ENCODE assay signal across 6 cellular contexts in genomic region chr7:151008511-151009323, GRCh38. TPM values are rescaled to one million over a fixed set of nuclear protein-coding genes. Genes with fewer than 3 reads are reported as not detected.
A peak's percentile ranks its signal among the peaks of the same experiment; 100 is the strongest.
DNase-seq lines count a peak whose midpoint lies in the region; ATAC-seq, FAIRE-seq and TF ChIP-seq lines count a peak whose summit lies in the region.

No MANE protein-coding gene starts in this region.

- H3K4me1 ChIP-seq in astrocyte (ENCODE audit: insufficient read depth, low read length), result peaks cover 7% of the 10 kb centered on the region

- TF ChIP-seq CTCF in astrocyte (IDR thresholded peaks at IDR 0.05; ENCODE audit: insufficient read depth, low read depth, low read length), result peak; percentile 46

- no peaks in the 10 kb centered on the region for H3K79me2 ChIP-seq in astrocyte (ENCODE audit: insufficient read depth, low read length)

- H3K36me3 ChIP-seq in astrocyte (ENCODE audit: insufficient read depth, low read length), result no peaks in the 10 kb centered on the region

- peak overlapping the region; percentile 24 for H3K4me3 ChIP-seq in astrocyte (ENCODE audit: insufficient read depth, low read depth, low read length)

- FAIRE-seq in astrocyte (lab: Jason Lieb, UNC), result no peak

- no peak overlapping the region for H3K9ac ChIP-seq in astrocyte (ENCODE audit: low read length)

- H3K27me3 ChIP-seq in astrocyte (ENCODE audit: insufficient read depth, low read length), result peaks cover 7% of the 10 kb centered on the region

- H3K9me3 ChIP-seq in astrocyte (ENCODE audit: insufficient read depth, low read depth, low read length), result no peaks in the 10 kb centered on the region

- no peaks in the 10 kb centered on the region for H4K20me1 ChIP-seq in astrocyte (ENCODE audit: insufficient read depth, low read length)

- no peak overlapping the region for H3K4me3 Mint-ChIP-seq in astrocyte (ENCODE audit: unreplicated experiment)
- peak overlapping the region; percentile 72 to 89 (median 84) for H3K4me3 Mint-ChIP-seq in naive thymus-derived CD8-positive, alpha-beta T cell

- peaks cover 15% of the 10 kb centered on the region for H3K4me1 Mint-ChIP-seq in astrocyte (ENCODE audit: low read depth, unreplicated experiment)
- peaks cover 26 to 66% (median 62%) of the 10 kb centered on the region in 4 donors for H3K4me1 Mint-ChIP-seq in naive thymus-derived CD8-positive, alpha-beta T cell

- H3K9me3 Mint-ChIP-seq in astrocyte (ENCODE audit: unreplicated experiment), result no peaks in the 10 kb centered on the region
- H3K9me3 Mint-ChIP-seq in naive thymus-derived CD8-positive, alpha-beta T cell, result no peaks in the 10 kb centered on the region

- ATAC-seq in GM18907 (IDR thresholded peaks at IDR 0.05; ENCODE audit: unreplicated experiment), result peak; percentile 84
- ATAC-seq in naive thymus-derived CD8-positive, alpha-beta T cell, result peak; percentile 39 to 49

- DNase-seq in NOMO-1 treated with DMSO at 0.1 percent for 48 hours (lab: John Stamatoyannopoulos, UW; ENCODE audit: unreplicated experiment) (peak; percentile 41), astrocyte (ENCODE audit: low read depth) (no peak), NCI-H1694 (lab: John Stamatoyannopoulos, UW) (no peak), NCI-H2107 treated with DMSO at 0.1 percent for 48 hours (lab: John Stamatoyannopoulos, UW; ENCODE audit: unreplicated experiment) (no peak)
- peak; percentile 56 to 85 (median 70) for DNase-seq in naive thymus-derived CD8-positive, alpha-beta T cell

- peak overlapping the region; percentile 58 for H3K4me2 ChIP-seq in astrocyte (ENCODE audit: low read length)

- H3K27ac ChIP-seq in astrocyte (ENCODE audit: low read depth, low read length), result no peak overlapping the region

- peak overlapping the region; percentile 41 for H2AFZ ChIP-seq in astrocyte (ENCODE audit: low read depth, low read length)

- POLR2A ChIA-PET in naive thymus-derived CD8-positive, alpha-beta T cell (lab: Charles Lee), result interaction anchor here (0.6 to 7.2 kb wide), 12 partner anchors 10 to 429 kb away, joined by 3 to 65 read pairs (median 4); partner anchors contain the start of genes ABCB8 and NOS3

- H3K27ac Mint-ChIP-seq in astrocyte (ENCODE audit: unreplicated experiment), result peak overlapping the region; percentile 41
- H3K27ac Mint-ChIP-seq in naive thymus-derived CD8-positive, alpha-beta T cell, result peak overlapping the region; percentile 84 to 97 (median 94)

- peaks cover 35% of the 10 kb centered on the region for H3K27me3 Mint-ChIP-seq in astrocyte (ENCODE audit: low read depth, unreplicated experiment)
- peaks cover 0 to 2% (median 0%) of the 10 kb centered on the region in 5 donors for H3K27me3 Mint-ChIP-seq in naive thymus-derived CD8-positive, alpha-beta T cell

- H3K36me3 Mint-ChIP-seq in astrocyte (ENCODE audit: low read depth, unreplicated experiment), result peaks cover 4% of the 10 kb centered on the region
- no peaks in the 10 kb centered on the region for H3K36me3 Mint-ChIP-seq in naive thymus-derived CD8-positive, alpha-beta T cell

RNA-seq across cellular contexts. Expression of gene ATG9B, which starts 15.6 kb away (rescaled TPM):
- 1.8 and 2.2 TPM in 2 replicates for total RNA-seq in astrocyte
- total RNA-seq in naive thymus-derived CD8-positive, alpha-beta T cell, result 10 to 100 TPM; 34.6 to 42.2 TPM
- 10 to 100 TPM in 2 of 3 donors, 1 to 10 TPM in 1; 9.2 to 39.1 (median 24.7) TPM for polyA plus RNA-seq in naive thymus-derived CD8-positive, alpha-beta T cell

RNA-seq across cellular contexts. Expression of gene NOS3, which starts 17.9 kb away (rescaled TPM):
- total RNA-seq in astrocyte, result 1.8 and 2.0 TPM in 2 replicates
- total RNA-seq in naive thymus-derived CD8-positive, alpha-beta T cell, result 1 to 10 TPM; 1.7 to 1.8 TPM
- polyA plus RNA-seq in naive thymus-derived CD8-positive, alpha-beta T cell, result 1 to 10 TPM; 1.4 to 3.3 (median 2.0) TPM

RNA-seq across cellular contexts. Expression of gene ABCB8, which starts 19.5 kb away (rescaled TPM):
- 52.2 and 53.3 TPM in 2 replicates for total RNA-seq in astrocyte
- 10 to 100 TPM; 71.3 to 74.7 TPM for total RNA-seq in naive thymus-derived CD8-positive, alpha-beta T cell
- 10 to 100 TPM; 17.1 to 18.4 (median 17.4) TPM for polyA plus RNA-seq in naive thymus-derived CD8-positive, alpha-beta T cell

RNA-seq across cellular contexts. Expression of gene KCNH2, which starts 30.6 kb away (rescaled TPM):
- 4.5 and 4.6 TPM in 2 replicates for total RNA-seq in astrocyte
- total RNA-seq in naive thymus-derived CD8-positive, alpha-beta T cell, result 1 to 10 TPM; 1.3 to 1.6 TPM
- 1 to 10 TPM in 2 of 3 donors, under 1 TPM in 1; 0.45 to 2.5 (median 1.5) TPM for polyA plus RNA-seq in naive thymus-derived CD8-positive, alpha-beta T cell

RNA-seq across cellular contexts. Expression of gene ASIC3, which starts 39.6 kb away (rescaled TPM):
- 3.9 and 5.9 TPM in 2 replicates for total RNA-seq in astrocyte
- 10 to 100 TPM; 13.5 TPM for total RNA-seq in naive thymus-derived CD8-positive, alpha-beta T cell
- not detected for polyA plus RNA-seq in naive thymus-derived CD8-positive, alpha-beta T cell

Comparison
In these comparisons a context has a peak if more than half of its experiments do, and no peak if none do; other contexts are left out.
1. DNase-seq: peak in NOMO-1 treated with DMSO at 0.1 percent for 48 hours (single experiment) and naive thymus-derived CD8-positive, alpha-beta T cell (10 of 10); none in astrocyte (single experiment), NCI-H1694 (single experiment) and NCI-H2107 treated with DMSO at 0.1 percent for 48 hours (single experiment).
2. RNA of gene ATG9B, which starts 15.6 kb away (total RNA-seq): 34.6 to 42.2 TPM in naive thymus-derived CD8-positive, alpha-beta T cell; 1.8 to 2.2 TPM in astrocyte; every median in the first group is over 10 times any median in the second.